In the genomic region with DNA sequence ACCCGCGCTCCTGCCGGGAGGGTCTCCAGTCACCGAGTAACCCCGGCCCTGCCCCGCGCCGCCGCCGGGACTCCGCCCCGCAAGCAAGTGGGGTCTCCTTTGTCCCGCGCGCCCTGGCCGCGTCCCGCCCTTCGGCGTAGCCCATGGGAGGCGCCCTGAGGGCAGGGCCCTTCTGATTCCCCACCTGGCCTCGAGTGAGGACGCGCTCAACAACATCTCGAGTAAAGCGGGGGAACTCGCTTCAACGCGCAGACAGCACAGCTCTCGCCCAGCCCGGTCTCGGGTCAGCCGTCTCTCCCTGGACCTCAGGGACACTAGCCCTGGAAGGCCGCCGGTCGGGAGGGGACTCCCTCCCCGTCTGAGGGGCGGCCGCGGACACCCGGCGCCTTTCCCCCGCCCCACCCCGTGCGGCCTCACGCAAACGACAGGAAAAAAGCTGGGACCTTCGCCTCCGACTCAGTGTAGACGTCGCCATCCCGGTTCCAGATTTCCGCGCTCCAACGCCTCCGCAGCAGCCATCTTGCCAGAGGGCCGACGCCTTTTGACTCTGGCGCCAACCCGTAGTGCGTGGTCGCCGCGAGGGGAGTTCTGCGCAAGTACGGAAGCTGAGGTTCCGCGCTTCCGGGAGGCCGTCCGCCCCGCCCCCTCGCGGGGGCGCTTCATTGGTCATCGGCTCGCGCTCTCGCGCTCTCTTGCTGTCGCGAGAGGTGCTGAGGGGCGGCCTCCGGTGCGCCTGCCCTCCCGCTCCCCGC, we compare ENCODE assay signal across 1 cellular context.
TF ChIP-seq lines count a peak whose summit lies in the region.

No MANE protein-coding gene starts in this region.

TF ChIP-seq in HepG2, 621 proteins besides CTCF, POLR2A, EP300 and RAD21 (continued from another document):
- no peak for TF ChIP-seq ZNF720 (CRISPR knock-in tag; IDR thresholded peaks at IDR 0.05)
- 0 out of 2 replicates have a peak, but pooled peaks have one; percentile 71 for TF ChIP-seq SATB2 (CRISPR knock-in tag; IDR thresholded peaks at IDR 0.05)
- TF ChIP-seq ZNF382 (CRISPR knock-in tag; IDR thresholded peaks at IDR 0.05; ENCODE audit: borderline replicate concordance), result no peak
- TF ChIP-seq ZNF768 (CRISPR knock-in tag; IDR thresholded peaks at IDR 0.05), result peak; percentile 84; the same call in 1 of the 2 replicates
- TF ChIP-seq, protein P1, sequence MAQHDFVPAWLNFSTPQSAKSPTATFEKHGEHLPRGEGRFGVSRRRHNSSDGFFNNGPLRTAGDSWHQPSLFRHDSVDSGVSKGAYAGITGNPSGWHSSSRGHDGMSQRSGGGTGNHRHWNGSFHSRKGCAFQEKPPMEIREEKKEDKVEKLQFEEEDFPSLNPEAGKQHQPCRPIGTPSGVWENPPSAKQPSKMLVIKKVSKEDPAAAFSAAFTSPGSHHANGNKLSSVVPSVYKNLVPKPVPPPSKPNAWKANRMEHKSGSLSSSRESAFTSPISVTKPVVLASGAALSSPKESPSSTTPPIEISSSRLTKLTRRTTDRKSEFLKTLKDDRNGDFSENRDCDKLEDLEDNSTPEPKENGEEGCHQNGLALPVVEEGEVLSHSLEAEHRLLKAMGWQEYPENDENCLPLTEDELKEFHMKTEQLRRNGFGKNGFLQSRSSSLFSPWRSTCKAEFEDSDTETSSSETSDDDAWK (CRISPR knock-in tag; IDR thresholded peaks at IDR 0.05), result no peak
- TF ChIP-seq, protein P2, sequence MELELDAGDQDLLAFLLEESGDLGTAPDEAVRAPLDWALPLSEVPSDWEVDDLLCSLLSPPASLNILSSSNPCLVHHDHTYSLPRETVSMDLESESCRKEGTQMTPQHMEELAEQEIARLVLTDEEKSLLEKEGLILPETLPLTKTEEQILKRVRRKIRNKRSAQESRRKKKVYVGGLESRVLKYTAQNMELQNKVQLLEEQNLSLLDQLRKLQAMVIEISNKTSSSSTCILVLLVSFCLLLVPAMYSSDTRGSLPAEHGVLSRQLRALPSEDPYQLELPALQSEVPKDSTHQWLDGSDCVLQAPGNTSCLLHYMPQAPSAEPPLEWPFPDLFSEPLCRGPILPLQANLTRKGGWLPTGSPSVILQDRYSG (CRISPR knock-in tag; IDR thresholded peaks at IDR 0.05), result no peak; the same call in 1 of the 2 replicates
- TF ChIP-seq, protein P3, sequence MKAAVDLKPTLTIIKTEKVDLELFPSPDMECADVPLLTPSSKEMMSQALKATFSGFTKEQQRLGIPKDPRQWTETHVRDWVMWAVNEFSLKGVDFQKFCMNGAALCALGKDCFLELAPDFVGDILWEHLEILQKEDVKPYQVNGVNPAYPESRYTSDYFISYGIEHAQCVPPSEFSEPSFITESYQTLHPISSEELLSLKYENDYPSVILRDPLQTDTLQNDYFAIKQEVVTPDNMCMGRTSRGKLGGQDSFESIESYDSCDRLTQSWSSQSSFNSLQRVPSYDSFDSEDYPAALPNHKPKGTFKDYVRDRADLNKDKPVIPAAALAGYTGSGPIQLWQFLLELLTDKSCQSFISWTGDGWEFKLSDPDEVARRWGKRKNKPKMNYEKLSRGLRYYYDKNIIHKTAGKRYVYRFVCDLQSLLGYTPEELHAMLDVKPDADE (CRISPR knock-in tag; IDR thresholded peaks at IDR 0.05), result no peak
- TF ChIP-seq, protein P4, sequence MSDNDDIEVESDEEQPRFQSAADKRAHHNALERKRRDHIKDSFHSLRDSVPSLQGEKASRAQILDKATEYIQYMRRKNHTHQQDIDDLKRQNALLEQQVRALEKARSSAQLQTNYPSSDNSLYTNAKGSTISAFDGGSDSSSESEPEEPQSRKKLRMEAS (IDR thresholded peaks at IDR 0.05), result peak; percentile 98
- TF ChIP-seq MXI1 (IDR thresholded peaks at IDR 0.05; ENCODE audit: borderline replicate concordance, low read depth, low read length), result peak; percentile 99
- no peak for TF ChIP-seq ZNF530 (CRISPR knock-in tag; IDR thresholded peaks at IDR 0.05; ENCODE audit: low read depth)
- TF ChIP-seq ZNF253 (CRISPR knock-in tag; IDR thresholded peaks at IDR 0.05; ENCODE audit: borderline replicate concordance), result peak; percentile 78
- TF ChIP-seq ZFP37 (CRISPR knock-in tag; IDR thresholded peaks at IDR 0.05; ENCODE audit: borderline replicate concordance), result peak; percentile 90
- peak; percentile 69; the same call in 1 of the 2 replicates for TF ChIP-seq ZC3H4 (CRISPR knock-in tag; IDR thresholded peaks at IDR 0.05; ENCODE audit: borderline replicate concordance)
- TF ChIP-seq ZNF781 (CRISPR knock-in tag; IDR thresholded peaks at IDR 0.05; ENCODE audit: borderline replicate concordance, not compliant biosample characterization), result peak; percentile 97
- TF ChIP-seq ZNF607 (CRISPR knock-in tag; IDR thresholded peaks at IDR 0.05; ENCODE audit: borderline replicate concordance), result peak; percentile 85
- TF ChIP-seq, protein P5, sequence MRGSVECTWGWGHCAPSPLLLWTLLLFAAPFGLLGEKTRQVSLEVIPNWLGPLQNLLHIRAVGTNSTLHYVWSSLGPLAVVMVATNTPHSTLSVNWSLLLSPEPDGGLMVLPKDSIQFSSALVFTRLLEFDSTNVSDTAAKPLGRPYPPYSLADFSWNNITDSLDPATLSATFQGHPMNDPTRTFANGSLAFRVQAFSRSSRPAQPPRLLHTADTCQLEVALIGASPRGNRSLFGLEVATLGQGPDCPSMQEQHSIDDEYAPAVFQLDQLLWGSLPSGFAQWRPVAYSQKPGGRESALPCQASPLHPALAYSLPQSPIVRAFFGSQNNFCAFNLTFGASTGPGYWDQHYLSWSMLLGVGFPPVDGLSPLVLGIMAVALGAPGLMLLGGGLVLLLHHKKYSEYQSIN (CRISPR knock-in tag; IDR thresholded peaks at IDR 0.05; ENCODE audit: borderline replicate concordance), result no peak
- peak; percentile 16; the same call in 1 of the 2 replicates for TF ChIP-seq SRF (IDR thresholded peaks at IDR 0.05; ENCODE audit: low read depth, low read length)
- peak; percentile 72 for TF ChIP-seq HNRNPL (IDR thresholded peaks at IDR 0.05; ENCODE audit: low read depth, low read length)
- no peak for TF ChIP-seq RFX1 (IDR thresholded peaks at IDR 0.05)
- peak; percentile 95 for TF ChIP-seq SIN3B (IDR thresholded peaks at IDR 0.05; ENCODE audit: low read length)
- TF ChIP-seq, protein P6, sequence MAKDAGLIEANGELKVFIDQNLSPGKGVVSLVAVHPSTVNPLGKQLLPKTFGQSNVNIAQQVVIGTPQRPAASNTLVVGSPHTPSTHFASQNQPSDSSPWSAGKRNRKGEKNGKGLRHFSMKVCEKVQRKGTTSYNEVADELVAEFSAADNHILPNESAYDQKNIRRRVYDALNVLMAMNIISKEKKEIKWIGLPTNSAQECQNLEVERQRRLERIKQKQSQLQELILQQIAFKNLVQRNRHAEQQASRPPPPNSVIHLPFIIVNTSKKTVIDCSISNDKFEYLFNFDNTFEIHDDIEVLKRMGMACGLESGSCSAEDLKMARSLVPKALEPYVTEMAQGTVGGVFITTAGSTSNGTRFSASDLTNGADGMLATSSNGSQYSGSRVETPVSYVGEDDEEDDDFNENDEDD (CRISPR knock-in tag; IDR thresholded peaks at IDR 0.05; ENCODE audit: borderline replicate concordance), result peak; percentile 97
- TF ChIP-seq ZFAT (CRISPR knock-in tag; conservative IDR thresholded peaks at IDR 0.05), result peak; percentile 58; the same call in 1 of the 2 replicates
- 0 out of 2 replicates have a peak, but pooled peaks have one; percentile 16 for TF ChIP-seq RCOR2 (CRISPR knock-in tag; IDR thresholded peaks at IDR 0.05)
- no peak for TF ChIP-seq SRSF9 (IDR thresholded peaks at IDR 0.05; ENCODE audit: borderline replicate concordance, insufficient read depth, low read depth, low read length, poor library complexity, severe bottlenecking)
- TF ChIP-seq ZNF839 (CRISPR knock-in tag; IDR thresholded peaks at IDR 0.05; ENCODE audit: borderline replicate concordance), result no peak; the same call in 1 of the 2 replicates
- TF ChIP-seq, protein P7, sequence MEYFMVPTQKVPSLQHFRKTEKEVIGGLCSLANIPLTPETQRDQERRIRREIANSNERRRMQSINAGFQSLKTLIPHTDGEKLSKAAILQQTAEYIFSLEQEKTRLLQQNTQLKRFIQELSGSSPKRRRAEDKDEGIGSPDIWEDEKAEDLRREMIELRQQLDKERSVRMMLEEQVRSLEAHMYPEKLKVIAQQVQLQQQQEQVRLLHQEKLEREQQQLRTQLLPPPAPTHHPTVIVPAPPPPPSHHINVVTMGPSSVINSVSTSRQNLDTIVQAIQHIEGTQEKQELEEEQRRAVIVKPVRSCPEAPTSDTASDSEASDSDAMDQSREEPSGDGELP (IDR thresholded peaks at IDR 0.05; ENCODE audit: borderline replicate concordance, low read depth), result peak; percentile 7; the same call in 1 of the 2 replicates
- TF ChIP-seq ZNF577 (CRISPR knock-in tag; IDR thresholded peaks at IDR 0.05; ENCODE audit: borderline replicate concordance, low read depth), result 0 out of 2 replicates have a peak, but pooled peaks have one; percentile 76
- TF ChIP-seq, protein P8, sequence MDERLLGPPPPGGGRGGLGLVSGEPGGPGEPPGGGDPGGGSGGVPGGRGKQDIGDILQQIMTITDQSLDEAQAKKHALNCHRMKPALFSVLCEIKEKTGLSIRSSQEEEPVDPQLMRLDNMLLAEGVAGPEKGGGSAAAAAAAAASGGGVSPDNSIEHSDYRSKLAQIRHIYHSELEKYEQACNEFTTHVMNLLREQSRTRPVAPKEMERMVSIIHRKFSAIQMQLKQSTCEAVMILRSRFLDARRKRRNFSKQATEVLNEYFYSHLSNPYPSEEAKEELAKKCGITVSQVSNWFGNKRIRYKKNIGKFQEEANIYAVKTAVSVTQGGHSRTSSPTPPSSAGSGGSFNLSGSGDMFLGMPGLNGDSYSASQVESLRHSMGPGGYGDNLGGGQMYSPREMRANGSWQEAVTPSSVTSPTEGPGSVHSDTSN (CRISPR knock-in tag; IDR thresholded peaks at IDR 0.05), result no peak
- no peak for TF ChIP-seq ZBTB3 (CRISPR knock-in tag; IDR thresholded peaks at IDR 0.05; ENCODE audit: borderline replicate concordance, low read depth)
